Comparison of ENCODE assay signal across 9 cellular contexts in genomic region chr12:89351489-89352241, GRCh38. TPM values are rescaled to one million over a fixed set of nuclear protein-coding genes. Genes with fewer than 3 reads are reported as not detected.
DNase-seq lines count a peak whose midpoint lies in the region; ATAC-seq, FAIRE-seq and TF ChIP-seq lines count a peak whose summit lies in the region.
"Had no signal": no experiment of that assay in that cellular context is flagged by ENCODE, and none has a peak within 500 bp of the region (broad histone marks: within the 10 kb centered on the region; RNA-seq: fewer than 3 reads in every experiment).

No MANE protein-coding gene starts in this region.

- peaks cover 68% of the 10 kb centered on the region for H3K4me1 Mint-ChIP-seq in activated CD4-positive, alpha-beta T cell treated with anti-CD3 and anti-CD28 coated beads, Interleukin-2, amount 10 ng/mL, durations not matched to agents 7 days and 5 days
- H3K4me1 Mint-ChIP-seq in mesothelial cell of epicardium = peaks cover 69% of the 10 kb centered on the region

- H3K36me3 Mint-ChIP-seq in activated CD4-positive, alpha-beta T cell treated with anti-CD3 and anti-CD28 coated beads, Interleukin-2, amount 10 ng/mL, durations not matched to agents 7 days and 5 days (ENCODE audit: low read depth) = peaks cover 39% of the 10 kb centered on the region
- H3K36me3 Mint-ChIP-seq in mesothelial cell of epicardium = no peaks in the 10 kb centered on the region

- CTCF ChIA-PET in activated CD4-positive, alpha-beta T cell treated with anti-CD3 and anti-CD28 coated beads, Interleukin-2, amount 10 ng/mL, durations not matched to agents 7 days and 5 days (lab: Charles Lee) = interaction anchor here (0.8 to 2.0 kb wide), 14 partner anchors 13 to 334 kb away, joined by 3 to 11 read pairs (median 3); no protein-coding TSS in a partner anchor

- no peaks in the 10 kb centered on the region for H3K9me3 ChIP-seq in suprapubic skin

- peak overlapping the region; percentile 99 for H3K27ac ChIP-seq in suprapubic skin

- H3K9me3 Mint-ChIP-seq in activated CD4-positive, alpha-beta T cell treated with anti-CD3 and anti-CD28 coated beads, Interleukin-2, amount 10 ng/mL, durations not matched to agents 7 days and 5 days = no peaks in the 10 kb centered on the region
- no peaks in the 10 kb centered on the region for H3K9me3 Mint-ChIP-seq in mesothelial cell of epicardium

- TF ChIP-seq CTCF in mesothelial cell of epicardium (IDR thresholded peaks at IDR 0.05; ENCODE audit: unreplicated experiment) (no peak), suprapubic skin (IDR thresholded peaks at IDR 0.05) (no peak)

- H3K4me3 Mint-ChIP-seq in activated CD4-positive, alpha-beta T cell treated with anti-CD3 and anti-CD28 coated beads, Interleukin-2, amount 10 ng/mL, durations not matched to agents 7 days and 5 days = peak overlapping the region; percentile 98
- H3K4me3 Mint-ChIP-seq in mesothelial cell of epicardium = peak overlapping the region; percentile 84

- peak; percentile 29 for ATAC-seq in GM18909 (IDR thresholded peaks at IDR 0.05; ENCODE audit: poor library complexity, unreplicated experiment)

- peak overlapping the region; percentile 95 for H3K27ac Mint-ChIP-seq in activated CD4-positive, alpha-beta T cell treated with anti-CD3 and anti-CD28 coated beads, Interleukin-2, amount 10 ng/mL, durations not matched to agents 7 days and 5 days
- H3K27ac Mint-ChIP-seq in mesothelial cell of epicardium = peak overlapping the region; percentile 95

- no peak for TF ChIP-seq EP300 in suprapubic skin (IDR thresholded peaks at IDR 0.05)

- peaks cover 77% of the 10 kb centered on the region for H3K4me1 ChIP-seq in suprapubic skin

- H3K27me3 ChIP-seq in suprapubic skin = no peaks in the 10 kb centered on the region

- no peak for FAIRE-seq in GM12892 (lab: Jason Lieb, UNC)
- FAIRE-seq: islet of Langerhans had no signal

- H3K4me3 ChIP-seq in suprapubic skin = peak overlapping the region; percentile 94

- H3K27me3 Mint-ChIP-seq in activated CD4-positive, alpha-beta T cell treated with anti-CD3 and anti-CD28 coated beads, Interleukin-2, amount 10 ng/mL, durations not matched to agents 7 days and 5 days = no peaks in the 10 kb centered on the region
- H3K27me3 Mint-ChIP-seq in mesothelial cell of epicardium (ENCODE audit: low read depth) = peaks cover 36% of the 10 kb centered on the region

- POLR2A ChIA-PET in activated CD4-positive, alpha-beta T cell treated with anti-CD3 and anti-CD28 coated beads, Interleukin-2, amount 10 ng/mL, durations not matched to agents 7 days and 5 days (lab: Charles Lee) = interaction anchor here (0.6 to 1.9 kb wide), 7 partner anchors 83 to 126 kb away, joined by 3 to 10 read pairs (median 5); no protein-coding TSS in a partner anchor

- 0% methylated on average over 29 of the region's 87 CpGs for WGBS in suprapubic skin

- TF ChIP-seq POLR2A in suprapubic skin (IDR thresholded peaks at IDR 0.05) (no peak), GM12892 (IDR thresholded peaks at IDR 0.05; ENCODE audit: low read depth, low read length) (no peak)

- DNase-seq in 8988T (peak; percentile 40), KBM-7 (peak; percentile 28), ecto neural progenitor cell (ENCODE audit: low spot score) (peak; percentile 85), mesothelial cell of epicardium (ENCODE audit: low spot score in 2 of 2, unreplicated experiment in 2 of 2) (peak in 1 of 2 experiments; percentile 62), suprapubic skin (ENCODE audit: low spot score in 2 of 2) (peak; percentile 78 to 82), GM12892 (ENCODE audit: insufficient read length) (no peak)
- peak; percentile 46 for DNase-seq in activated CD4-positive, alpha-beta T cell treated with anti-CD3 and anti-CD28 coated beads, Interleukin-2, amount 10 ng/mL, durations not matched to agents 7 days and 5 days

- in situ Hi-C loops in KBM-7 (cut with MboI; ENCODE audit: low pct_unique_long_range_greater_than_20kb, low sequenced_read_pairs) = loop anchor here (25.0 kb wide), 1 partner anchor 314 kb away; no protein-coding TSS in a partner anchor

- peaks cover 5% of the 10 kb centered on the region for H3K36me3 ChIP-seq in suprapubic skin

RNA-seq across cellular contexts. Expression of gene DUSP6, which starts 0.6 kb away (rescaled TPM):
- total RNA-seq in activated CD4-positive, alpha-beta T cell treated with anti-CD3 and anti-CD28 coated beads, Interleukin-2, amount 10 ng/mL, durations not matched to agents 7 days and 5 days = 10 to 100 TPM; 48.2 to 48.5 TPM
- total RNA-seq in mesothelial cell of epicardium (22.2 to 24.8 TPM (median 22.9 TPM) in 3 replicates), suprapubic skin (10 to 100 TPM; 50.8 to 69.2 (median 59.7) TPM)
- polyA plus RNA-seq in GM12892 (2012; ENCODE audit: missing spikeins) = 0.47 TPM
